Comparison of ENCODE assay signal across 7 cellular contexts in the genomic region with DNA sequence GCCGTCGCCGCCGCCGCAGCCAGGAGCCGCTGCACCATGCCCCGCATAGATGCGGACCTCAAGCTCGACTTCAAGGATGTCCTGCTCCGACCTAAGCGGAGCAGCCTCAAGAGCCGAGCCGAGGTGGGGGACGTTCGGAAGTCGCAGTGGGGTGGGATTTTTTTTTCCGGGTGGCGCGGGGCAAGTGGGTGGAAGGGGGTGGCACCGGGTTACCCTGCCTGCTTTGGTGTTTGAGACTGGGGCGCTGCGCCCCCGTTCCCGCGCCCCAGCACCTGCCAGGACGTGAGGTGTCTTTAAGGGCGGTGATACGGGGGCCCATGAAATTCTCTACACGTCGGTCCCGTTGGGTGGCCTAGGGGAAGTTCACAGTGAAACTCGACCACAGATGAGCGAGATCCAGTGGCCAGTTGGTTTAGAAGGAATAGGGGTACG. TPM values are rescaled to one million over a fixed set of nuclear protein-coding genes. Genes with fewer than 3 reads are reported as not detected.
A peak's percentile ranks its signal among the peaks of the same experiment; 100 is the strongest.
DNase-seq lines count a peak whose midpoint lies in the region; ATAC-seq and TF ChIP-seq lines count a peak whose summit lies in the region.

No MANE protein-coding gene starts in this region.

- ATAC-seq in GM19438 (IDR thresholded peaks at IDR 0.05; ENCODE audit: low read depth, unreplicated experiment), result peak; percentile 26
- ATAC-seq in HG03457 (IDR thresholded peaks at IDR 0.05; ENCODE audit: unreplicated experiment), result peak; percentile 7
- ATAC-seq in lung (ENCODE audit: insufficient read depth, low FRiP score), result no peak
- peak; percentile 1 for ATAC-seq in aorta (ENCODE audit: low FRiP score)

- H3K9me3 ChIP-seq in breast epithelium (no peaks in the 10 kb centered on the region), lung (ENCODE audit: control insufficient read depth in 2 of 2, insufficient read depth in 1 of 2, low read length in 1 of 2) (no peaks in the 10 kb centered on the region), aorta (ENCODE audit: control insufficient read depth, low read length) (no peaks in the 10 kb centered on the region)

- H3K27me3 ChIP-seq in breast epithelium, result no peaks in the 10 kb centered on the region
- no peaks in the 10 kb centered on the region for H3K27me3 ChIP-seq in lung (ENCODE audit: control insufficient read depth, insufficient read depth)
- no peaks in the 10 kb centered on the region for H3K27me3 ChIP-seq in aorta (ENCODE audit: control insufficient read depth in 1 of 2, insufficient read depth in 2 of 2, low read length in 1 of 2)

- H3K4me1 ChIP-seq in breast epithelium (peaks cover 0 to 10% of the 10 kb centered on the region in 2 donors), lung (ENCODE audit: control insufficient read depth in 2 of 2, insufficient read depth in 2 of 2, low read length in 2 of 2) (peaks cover 7 to 11% of the 10 kb centered on the region in 2 donors), aorta (ENCODE audit: control insufficient read depth in 1 of 2, insufficient read depth in 2 of 2, low read length in 2 of 2) (peaks cover 0 to 6% of the 10 kb centered on the region in 2 donors)

- WGBS in lung, 2 donors, result 0 to 1% methylated on average over 34 of the region's 34 CpGs
- WGBS in aorta, 2 donors, result 0% methylated on average over 34 of the region's 34 CpGs

- H3K4me3 ChIP-seq in breast epithelium, result peak overlapping the region; percentile 71 to 82 (median 73)
- H3K4me3 ChIP-seq in lung, result peak overlapping the region; percentile 59
- peak overlapping the region; percentile 43 to 79 for H3K4me3 ChIP-seq in aorta (ENCODE audit: low read length in 2 of 2)

- DNase-seq in breast epithelium (ENCODE audit: low spot score in 2 of 2) (no peak), lung (ENCODE audit: low spot score) (no peak), aorta (no peak), NCI-H1436 (lab: John Stamatoyannopoulos, UW) (no peak)
- DNase-seq in activated effector memory CD4-positive, alpha-beta T cell treated with Interleukin-2 at 50 U/mL for 16 hours, result no peak

- intact Hi-C loops in breast epithelium (cut with DNase I; ENCODE audit: low total_unique reads), result no loop called here
- intact Hi-C loops in aorta (cut with DNase I), result loop anchor here in 1 of 2 donors (2.0 to 5.0 kb wide), 2 partner anchors 22 to 84 kb away; no protein-coding TSS in a partner anchor

- H3K36me3 ChIP-seq in breast epithelium (no peaks in the 10 kb centered on the region), lung (ENCODE audit: control insufficient read depth in 2 of 2, insufficient read depth in 2 of 2, low read length in 2 of 2) (no peaks in the 10 kb centered on the region), aorta (ENCODE audit: control insufficient read depth in 1 of 2, insufficient read depth in 2 of 2, low read length in 1 of 2) (no peaks in the 10 kb centered on the region)

- no peak for TF ChIP-seq POLR2A in breast epithelium (IDR thresholded peaks at IDR 0.05)

- H3K27ac ChIP-seq in breast epithelium (peak overlapping the region; percentile 53 to 68), lung (ENCODE audit: low read depth in 1 of 2, low read length in 1 of 2) (peak overlapping the region; percentile 53 to 93), aorta (ENCODE audit: low read depth in 1 of 2, low read length in 2 of 2) (peak overlapping the region in 1 of 2 donors; percentile 89)

- TF ChIP-seq CTCF in breast epithelium (IDR thresholded peaks at IDR 0.05) (no peak), lung (IDR thresholded peaks at IDR 0.05; ENCODE audit: control extremely low read depth, extremely low read depth) (no peak)

RNA-seq across cellular contexts. Expression of gene GMPR, which starts 0.3 kb away (rescaled TPM):
- total RNA-seq in breast epithelium, result 10 to 100 TPM in 1 of 3 donors, 1 to 10 TPM in 2; 4.3 to 16.4 (median 5.9) TPM
- total RNA-seq in lung, result 10 to 100 TPM in 1 of 2 donors, 1 to 10 TPM in 1; 8.6 to 16.6 TPM
- polyA plus RNA-seq in lung, result 10 to 100 TPM in 1 of 2 donors, 1 to 10 TPM in 1; 9.5 to 16.2 TPM
- 10 to 100 TPM; 17.3 to 23.8 TPM for total RNA-seq in aorta
- 10 to 100 TPM; 33.3 to 34.5 TPM for polyA plus RNA-seq in aorta
